ENCODE assay signal across 16 cellular contexts in the genomic region with DNA sequence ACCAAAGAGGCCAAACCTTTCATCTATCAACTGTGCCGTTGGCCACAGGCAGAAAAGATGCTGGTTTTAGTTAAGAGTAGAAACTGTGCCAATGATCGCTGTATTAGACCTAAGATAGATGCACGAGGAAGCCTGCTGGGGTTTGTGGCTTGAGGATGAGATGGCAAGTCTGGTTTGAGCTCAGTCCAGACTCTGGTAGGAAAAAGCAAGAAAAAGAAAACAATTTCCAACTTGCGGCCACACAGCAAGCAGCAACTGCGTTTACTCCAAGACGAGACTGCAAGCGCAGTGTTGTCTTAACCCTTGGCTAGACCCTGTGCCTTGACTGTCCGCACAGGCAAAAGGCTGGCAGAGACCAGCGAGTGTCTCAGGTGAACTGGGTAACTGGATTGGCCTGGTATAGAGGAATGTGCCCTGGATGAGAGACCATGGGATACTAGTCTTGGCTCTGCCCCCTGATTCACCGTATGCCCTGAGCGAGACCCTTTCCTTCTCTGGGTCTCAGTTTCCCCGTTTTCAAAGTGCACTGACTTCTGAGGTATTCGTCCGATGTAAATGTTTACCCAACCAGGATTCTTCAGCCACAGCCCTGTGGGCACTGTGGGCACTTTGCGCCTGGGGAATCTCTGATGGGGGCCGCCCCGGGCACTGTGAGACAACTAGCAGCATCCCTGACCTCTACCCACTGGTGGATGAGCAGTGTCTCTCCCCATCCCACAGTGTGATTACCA.
"Had no signal": no experiment of that assay in that cellular context is flagged by ENCODE, and none has a peak within 500 bp of the region (broad histone marks: within the 10 kb centered on the region; RNA-seq: fewer than 3 reads in every experiment).

No MANE protein-coding gene starts in this region.

- DNase-seq: body of pancreas; erythroblast; foreskin keratinocyte; left ventricle myocardium inferior; mesenchymal stem cell; right cardiac atrium; SJCRH30; stimulated activated CD4-positive, alpha-beta T cell treated with anti-CD3 and anti-CD28 coated beads, Interleukin-1b, Interleukin-23, amount 100 ng/mL, for 48 hours; SW 1271 had no signal

- H3K4me3 Mint-ChIP-seq: activated CD4-positive, alpha-beta memory T cell treated with anti-CD3 and anti-CD28 coated beads, Interleukin-2, amount 10 ng/mL, durations not matched to agents 7 days and 5 days; activated naive CD4-positive, alpha-beta T cell treated with anti-CD3 and anti-CD28 coated beads, Interleukin-2, amount 50 U/mL, for 24 hours; dendritic cell treated with granulocyte-macrophage colony-stimulating factor and Interleukin-4, amounts not matched to agents 40 ng/mL and 50 ng/mL, for 4 days; neural crest cell; stimulated activated memory B cell treated with anti-CD40 and anti-IgM and Interleukin-4, amounts not matched to agents 10 μg/mL and 1 μg/mL and 100 μg/mL, for 72 hours had no signal

- ATAC-seq: body of pancreas; right cardiac atrium; stimulated activated memory B cell treated with anti-CD40 and anti-IgM and Interleukin-4, amounts not matched to agents 10 μg/mL and 1 μg/mL and 100 μg/mL, for 72 hours had no signal

- H3K9me3 ChIP-seq: body of pancreas, left ventricle myocardium inferior, SJCRH30, tibial nerve had no signal

- H3K4me1 Mint-ChIP-seq: activated CD4-positive, alpha-beta memory T cell treated with anti-CD3 and anti-CD28 coated beads, Interleukin-2, amount 10 ng/mL, durations not matched to agents 7 days and 5 days; activated naive CD4-positive, alpha-beta T cell treated with anti-CD3 and anti-CD28 coated beads, Interleukin-2, amount 50 U/mL, for 24 hours; stimulated activated memory B cell treated with anti-CD40 and anti-IgM and Interleukin-4, amounts not matched to agents 10 μg/mL and 1 μg/mL and 100 μg/mL, for 72 hours had no signal

- H3K9me3 Mint-ChIP-seq: activated CD4-positive, alpha-beta memory T cell treated with anti-CD3 and anti-CD28 coated beads, Interleukin-2, amount 10 ng/mL, durations not matched to agents 7 days and 5 days; activated naive CD4-positive, alpha-beta T cell treated with anti-CD3 and anti-CD28 coated beads, Interleukin-2, amount 50 U/mL, for 24 hours; activated T-helper 2 cell treated with anti-CD3 and anti-CD28 coated beads, Interferon-gamma antibody, Interleukin-2, Interleukin-4, amounts not matched to agents 10 μg/mL and 5 μg/mL and 100 μg/mL, durations not matched to agents 14 hours and 24 hours and 36 hours; dendritic cell treated with granulocyte-macrophage colony-stimulating factor and Interleukin-4, amounts not matched to agents 40 ng/mL and 50 ng/mL, for 4 days; neural crest cell; stimulated activated memory B cell treated with anti-CD40 and anti-IgM and Interleukin-4, amounts not matched to agents 10 μg/mL and 1 μg/mL and 100 μg/mL, for 72 hours had no signal

- H3K27me3 ChIP-seq: body of pancreas, foreskin keratinocyte, SJCRH30, tibial nerve had no signal

- H3K27me3 Mint-ChIP-seq: activated naive CD4-positive, alpha-beta T cell treated with anti-CD3 and anti-CD28 coated beads, Interleukin-2, amount 50 U/mL, for 24 hours had no signal

- H3K4me1 ChIP-seq: body of pancreas, foreskin keratinocyte, left ventricle myocardium inferior had no signal

- H3K36me3 ChIP-seq: left ventricle myocardium inferior, SJCRH30, tibial nerve had no signal

- H3K4me3 ChIP-seq: body of pancreas, left ventricle myocardium inferior, SJCRH30, tibial nerve had no signal

- H3K27ac Mint-ChIP-seq: activated CD4-positive, alpha-beta memory T cell treated with anti-CD3 and anti-CD28 coated beads, Interleukin-2, amount 10 ng/mL, durations not matched to agents 7 days and 5 days; activated naive CD4-positive, alpha-beta T cell treated with anti-CD3 and anti-CD28 coated beads, Interleukin-2, amount 50 U/mL, for 24 hours; activated T-helper 2 cell treated with anti-CD3 and anti-CD28 coated beads, Interferon-gamma antibody, Interleukin-2, Interleukin-4, amounts not matched to agents 10 μg/mL and 5 μg/mL and 100 μg/mL, durations not matched to agents 14 hours and 24 hours and 36 hours; dendritic cell treated with granulocyte-macrophage colony-stimulating factor and Interleukin-4, amounts not matched to agents 40 ng/mL and 50 ng/mL, for 4 days; stimulated activated memory B cell treated with anti-CD40 and anti-IgM and Interleukin-4, amounts not matched to agents 10 μg/mL and 1 μg/mL and 100 μg/mL, for 72 hours had no signal

- H3K36me3 Mint-ChIP-seq: activated naive CD4-positive, alpha-beta T cell treated with anti-CD3 and anti-CD28 coated beads, Interleukin-2, amount 50 U/mL, for 24 hours; stimulated activated memory B cell treated with anti-CD40 and anti-IgM and Interleukin-4, amounts not matched to agents 10 μg/mL and 1 μg/mL and 100 μg/mL, for 72 hours had no signal

- H3K27ac ChIP-seq: body of pancreas, foreskin keratinocyte, left ventricle myocardium inferior, SJCRH30, tibial nerve had no signal
